22 cellular contexts compared by ENCODE assay signal in genomic region chr4:76578002-76578560, GRCh38.
DNase-seq lines count a peak whose midpoint lies in the region; ATAC-seq, FAIRE-seq and TF ChIP-seq lines count a peak whose summit lies in the region.
"Had no signal": no experiment of that assay in that cellular context is flagged by ENCODE, and none has a peak within 500 bp of the region (broad histone marks: within the 10 kb centered on the region; RNA-seq: fewer than 3 reads in every experiment).

No MANE protein-coding gene starts in this region.

- H3K4me1 ChIP-seq in K562 (replicated peaks in 1 of 2; ENCODE audit: control insufficient read depth in 2 of 2, insufficient read depth in 2 of 2, low read length in 2 of 2), result no peaks in the 10 kb centered on the region

- TF ChIP-seq POLR2A in K562 (conservative IDR thresholded peaks at IDR 0.05), result no peak

- H3K27ac Mint-ChIP-seq in stimulated activated naive B cell treated with anti-CD40 and anti-IgM and Interleukin-4, amounts not matched to agents 10 μg/mL and 1 μg/mL and 100 μg/mL, for 72 hours, result no peak overlapping the region
- no peak overlapping the region for H3K27ac Mint-ChIP-seq in stimulated activated effector memory CD8-positive, alpha-beta T cell treated with anti-CD3 and anti-CD28 coated beads, Interleukin-12 subunit alpha, Interleukin-12 subunit beta, amount 100 ng/mL, for 72 hours
- H3K27ac Mint-ChIP-seq: CD4-positive, CD25-positive, alpha-beta regulatory T cell; CD8-positive, alpha-beta memory T cell; GM23338; HFFc6 had no signal

- no peaks in the 10 kb centered on the region for H3K79me2 ChIP-seq in K562 (ENCODE audit: control insufficient read depth, insufficient read depth, low read length)

- H3K9me3 ChIP-seq in K562 (replicated peaks; ENCODE audit: control insufficient read depth, insufficient read depth, low read depth, low read length), result no peaks in the 10 kb centered on the region
- H3K9me3 ChIP-seq: BE2C had no signal

- H3K27me3 Mint-ChIP-seq in stimulated activated naive B cell treated with anti-CD40 and anti-IgM and Interleukin-4, amounts not matched to agents 10 μg/mL and 1 μg/mL and 100 μg/mL, for 72 hours, result peaks cover 28 to 45% of the 10 kb centered on the region in 2 donors

- H3K9ac ChIP-seq in K562 (ENCODE audit: insufficient read depth in 1 of 2, low read depth in 2 of 2, low read length in 2 of 2), result no peak overlapping the region

- H3K36me3 ChIP-seq in K562 (ENCODE audit: control insufficient read depth, insufficient read depth, low read length), result no peaks in the 10 kb centered on the region
- H3K36me3 ChIP-seq: BE2C had no signal

- no TSS peak for BruUV-seq in K562 (replicated peaks; lab: Mats Ljungman, UMichigan)

- peaks cover 0 to 8% of the 10 kb centered on the region in 2 experiments; a peak in 2 of 5 replicates for H3K27me3 ChIP-seq in K562 (ENCODE audit: control insufficient read depth in 2 of 2, insufficient read depth in 2 of 2, low read length in 2 of 2)
- H3K27me3 ChIP-seq: BE2C had no signal

- 0% methylated on average over 2 of the region's 2 CpGs for WGBS in K562 (ENCODE audit: insufficient coverage, low coverage, missing lambda C conversion rate)

- no peak for TF ChIP-seq EP300 in K562 (IDR thresholded peaks at IDR 0.05; ENCODE audit: low read length)

- intact Hi-C loops in K562 (cut with micrococcal nuclease), result no loop called here

- H4K20me1 ChIP-seq in K562 (replicated peaks; ENCODE audit: control insufficient read depth, insufficient read depth, low read length), result no peaks in the 10 kb centered on the region

- in situ Hi-C loops in K562 (cut with MboI), result no loop called here

- H3K4me3 ChIP-seq in GM12865 (ENCODE audit: low read depth, low read length) (no peak overlapping the region), K562 (no peak overlapping the region)
- H3K4me3 ChIP-seq: GM23338 had no signal

- no peaks in the 10 kb centered on the region for H3K9me1 ChIP-seq in K562 (ENCODE audit: control insufficient read depth, insufficient read depth, low read length)

- H2AFZ ChIP-seq in K562 (ENCODE audit: low read depth, low read length), result no peak overlapping the region
- H2AFZ ChIP-seq: GM23338 had no signal

- CTCF ChIA-PET in K562 (lab: Yijun Ruan, JAX; ENCODE audit: low intra/inter-chr PET ratio), result no interaction called here

- no peak for TF ChIP-seq CTCF in GM12865 (IDR thresholded peaks at IDR 0.05; ENCODE audit: insufficient read depth, low read depth, low read length, missing control alignments)
- TF ChIP-seq CTCF in K562 (IDR thresholded peaks at IDR 0.05 in 2 of 3, conservative IDR thresholded peaks at IDR 0.05 in 1 of 3; ENCODE audit: insufficient read depth in 2 of 3, low read depth in 1 of 3, low read length in 3 of 3), result no peak
- no peak for TF ChIP-seq CTCF in omental fat pad (IDR thresholded peaks at IDR 0.05)

- H3K27ac ChIP-seq in K562 (ENCODE audit: extremely low read depth, low read depth, low read length), result no peak overlapping the region

- no peak for TF ChIP-seq RAD21 in K562 (CRISPR knock-in tag; conservative IDR thresholded peaks at IDR 0.05 in 1 of 2, IDR thresholded peaks at IDR 0.05 in 1 of 2)

- DNase-seq in GM12865 (ENCODE audit: low read depth) (peak; percentile 19), K562 (ENCODE audit: extremely low read depth in 1 of 4, low spot score in 3 of 4) (no peak), omental fat pad (ENCODE audit: low spot score) (no peak)
- no peak for DNase-seq in stimulated activated naive B cell treated with anti-CD40 and anti-IgM and Interleukin-4, amounts not matched to agents 10 μg/mL and 1 μg/mL and 100 μg/mL, for 72 hours
- DNase-seq in stimulated activated effector memory CD8-positive, alpha-beta T cell treated with anti-CD3 and anti-CD28 coated beads, Interleukin-12 subunit alpha, Interleukin-12 subunit beta, amount 100 ng/mL, for 72 hours (ENCODE audit: low spot score in 2 of 2), result no peak
- DNase-seq: ACHN; BE2C; C1 segment of cervical spinal cord; CD4-positive, CD25-positive, alpha-beta regulatory T cell; CD8-positive, alpha-beta memory T cell; COR-L47; DMS 273 treated with DMSO at 0.1 percent for 48 hours; DMS53; DND-41; EL; HCEC 1CT; HFFc6 had no signal

- no peak overlapping the region for H3K4me2 ChIP-seq in K562 (ENCODE audit: insufficient read depth, low read length)
- H3K4me2 ChIP-seq: GM23338 had no signal

- POLR2A ChIA-PET in K562 (lab: Yijun Ruan, JAX), result interaction anchor here (0.8 kb wide), 1 partner anchor 12 kb away, joined by 3 read pairs; no protein-coding TSS in a partner anchor

- no peaks in the 10 kb centered on the region for H3K9me3 Mint-ChIP-seq in stimulated activated naive B cell treated with anti-CD40 and anti-IgM and Interleukin-4, amounts not matched to agents 10 μg/mL and 1 μg/mL and 100 μg/mL, for 72 hours
- H3K9me3 Mint-ChIP-seq in stimulated activated effector memory CD8-positive, alpha-beta T cell treated with anti-CD3 and anti-CD28 coated beads, Interleukin-12 subunit alpha, Interleukin-12 subunit beta, amount 100 ng/mL, for 72 hours, result no peaks in the 10 kb centered on the region
- H3K9me3 Mint-ChIP-seq: CD8-positive, alpha-beta memory T cell; GM23338; HFFc6 had no signal

- ATAC-seq in GM18520 (IDR thresholded peaks at IDR 0.05; ENCODE audit: unreplicated experiment), result peak; percentile 86
- no peak for ATAC-seq in K562
- peak; percentile 88 to 92 for ATAC-seq in stimulated activated naive B cell treated with anti-CD40 and anti-IgM and Interleukin-4, amounts not matched to agents 10 μg/mL and 1 μg/mL and 100 μg/mL, for 72 hours (replicated peaks)
- no peak for ATAC-seq in omental fat pad (ENCODE audit: low FRiP score)
- ATAC-seq in stimulated activated effector memory CD8-positive, alpha-beta T cell treated with anti-CD3 and anti-CD28 coated beads, Interleukin-12 subunit alpha, Interleukin-12 subunit beta, amount 100 ng/mL, for 72 hours, result no peak
- ATAC-seq: GM23338 had no signal

- H3K4me3 Mint-ChIP-seq in stimulated activated naive B cell treated with anti-CD40 and anti-IgM and Interleukin-4, amounts not matched to agents 10 μg/mL and 1 μg/mL and 100 μg/mL, for 72 hours, result no peak overlapping the region
- H3K4me3 Mint-ChIP-seq in stimulated activated effector memory CD8-positive, alpha-beta T cell treated with anti-CD3 and anti-CD28 coated beads, Interleukin-12 subunit alpha, Interleukin-12 subunit beta, amount 100 ng/mL, for 72 hours, result no peak overlapping the region
- H3K4me3 Mint-ChIP-seq: CD4-positive, CD25-positive, alpha-beta regulatory T cell; CD8-positive, alpha-beta memory T cell; GM23338; HFFc6 had no signal

- FAIRE-seq in K562 (lab: Jason Lieb, UNC), result peak; percentile 15
- FAIRE-seq: A204.1, GM12891, H54 had no signal

- H3K36me3 Mint-ChIP-seq in stimulated activated naive B cell treated with anti-CD40 and anti-IgM and Interleukin-4, amounts not matched to agents 10 μg/mL and 1 μg/mL and 100 μg/mL, for 72 hours, result no peaks in the 10 kb centered on the region
- H3K36me3 Mint-ChIP-seq in stimulated activated effector memory CD8-positive, alpha-beta T cell treated with anti-CD3 and anti-CD28 coated beads, Interleukin-12 subunit alpha, Interleukin-12 subunit beta, amount 100 ng/mL, for 72 hours, result no peaks in the 10 kb centered on the region
- H3K36me3 Mint-ChIP-seq: CD4-positive, CD25-positive, alpha-beta regulatory T cell; CD8-positive, alpha-beta memory T cell had no signal

- peaks cover 4 to 7% of the 10 kb centered on the region in 2 donors for H3K4me1 Mint-ChIP-seq in stimulated activated naive B cell treated with anti-CD40 and anti-IgM and Interleukin-4, amounts not matched to agents 10 μg/mL and 1 μg/mL and 100 μg/mL, for 72 hours
- no peaks in the 10 kb centered on the region for H3K4me1 Mint-ChIP-seq in stimulated activated effector memory CD8-positive, alpha-beta T cell treated with anti-CD3 and anti-CD28 coated beads, Interleukin-12 subunit alpha, Interleukin-12 subunit beta, amount 100 ng/mL, for 72 hours
- H3K4me1 Mint-ChIP-seq: CD4-positive, CD25-positive, alpha-beta regulatory T cell; CD8-positive, alpha-beta memory T cell had no signal

TF ChIP-seq in K562, 482 proteins besides CTCF, POLR2A, EP300 and RAD21:
- TF ChIP-seq ATF7 (IDR thresholded peaks at IDR 0.05) (no peak), TEAD2 (tag; IDR thresholded peaks at IDR 0.05) (no peak), SAFB (IDR thresholded peaks at IDR 0.05; ENCODE audit: borderline replicate concordance, low read depth, low read length) (no peak), HIVEP1 (CRISPR knock-in tag; IDR thresholded peaks at IDR 0.05) (no peak), GATAD2B (IDR thresholded peaks at IDR 0.05; ENCODE audit: borderline replicate concordance) (no peak), PRPF4 (IDR thresholded peaks at IDR 0.05; ENCODE audit: insufficient read depth, low read depth, low read length, poor library complexity, severe bottlenecking) (no peak), OTX1 (CRISPR knock-in tag; IDR thresholded peaks at IDR 0.05) (no peak), ZFP36 (IDR thresholded peaks at IDR 0.05; ENCODE audit: low read depth, low read length, partially characterized antibody) (no peak), NRF1 (conservative IDR thresholded peaks at IDR 0.05 in 1 of 2, IDR thresholded peaks at IDR 0.05 in 1 of 2) (no peak)
- TF ChIP-seq, protein P1, sequence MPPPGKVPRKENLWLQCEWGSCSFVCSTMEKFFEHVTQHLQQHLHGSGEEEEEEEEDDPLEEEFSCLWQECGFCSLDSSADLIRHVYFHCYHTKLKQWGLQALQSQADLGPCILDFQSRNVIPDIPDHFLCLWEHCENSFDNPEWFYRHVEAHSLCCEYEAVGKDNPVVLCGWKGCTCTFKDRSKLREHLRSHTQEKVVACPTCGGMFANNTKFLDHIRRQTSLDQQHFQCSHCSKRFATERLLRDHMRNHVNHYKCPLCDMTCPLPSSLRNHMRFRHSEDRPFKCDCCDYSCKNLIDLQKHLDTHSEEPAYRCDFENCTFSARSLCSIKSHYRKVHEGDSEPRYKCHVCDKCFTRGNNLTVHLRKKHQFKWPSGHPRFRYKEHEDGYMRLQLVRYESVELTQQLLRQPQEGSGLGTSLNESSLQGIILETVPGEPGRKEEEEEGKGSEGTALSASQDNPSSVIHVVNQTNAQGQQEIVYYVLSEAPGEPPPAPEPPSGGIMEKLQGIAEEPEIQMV (tag; conservative IDR thresholded peaks at IDR 0.05; ENCODE audit: low read depth), result no peak

Comparison
In these comparisons a context has a peak if more than half of its experiments do, and no peak if none do; other contexts are left out.
1. ATAC-seq: peak in GM18520 (single experiment) and stimulated activated naive B cell treated with anti-CD40 and anti-IgM and Interleukin-4, amounts not matched to agents 10 μg/mL and 1 μg/mL and 100 μg/mL, for 72 hours (2 of 2); none in K562 (single experiment), omental fat pad (single experiment) and stimulated activated effector memory CD8-positive, alpha-beta T cell treated with anti-CD3 and anti-CD28 coated beads, Interleukin-12 subunit alpha, Interleukin-12 subunit beta, amount 100 ng/mL, for 72 hours (single experiment).